Comparison of ENCODE assay signal across 21 cellular contexts in genomic region chr4:88582493-88582892, GRCh38.
"Had no signal": no experiment of that assay in that cellular context is flagged by ENCODE, and none has a peak within 500 bp of the region (broad histone marks: within the 10 kb centered on the region; RNA-seq: fewer than 3 reads in every experiment).

No MANE protein-coding gene starts in this region.

- H3K27me3 ChIP-seq: thyroid gland, upper lobe of right lung had no signal

- H3K4me1 Mint-ChIP-seq: activated naive CD4-positive, alpha-beta T cell treated with anti-CD3 and anti-CD28 coated beads, Interleukin-2, amount 50 U/mL, for 24 hours; brain; central memory CD8-positive, alpha-beta T cell; naive thymus-derived CD8-positive, alpha-beta T cell had no signal

- H3K9me3 Mint-ChIP-seq: central memory CD8-positive, alpha-beta T cell; stimulated activated naive CD8-positive, alpha-beta T cell treated with anti-CD3 and anti-CD28 coated beads, Interleukin-15, Interleukin-2, amounts not matched to agents 100 ng/mL and 50 ng/mL, for 24 hours had no signal

- DNase-seq: activated CD4-positive, alpha-beta T cell treated with anti-CD3 and anti-CD28 coated beads for 1 hour; activated gamma-delta T cell treated with Interleukin-2 at 50 U/mL for 16 hours; activated T-cell treated with anti-CD3 and anti-CD28 coated beads, Interleukin-2, amount 50 U/mL, for 1 hour; aorta; glutamatergic neuron; islet precursor cell; naive thymus-derived CD8-positive, alpha-beta T cell; retina; stimulated activated CD4-positive, alpha-beta T cell treated with anti-CD3 and anti-CD28 coated beads, Interleukin-1b, Interleukin-23, amount 100 ng/mL, for 48 hours; substantia nigra; T-helper 1 cell; T-helper 9 cell; thyroid gland; upper lobe of right lung had no signal

- FAIRE-seq: colon, frontal cortex had no signal

- H3K27ac Mint-ChIP-seq: activated naive CD4-positive, alpha-beta T cell treated with anti-CD3 and anti-CD28 coated beads, Interleukin-2, amount 50 U/mL, for 24 hours; naive thymus-derived CD8-positive, alpha-beta T cell; stimulated activated naive CD8-positive, alpha-beta T cell treated with anti-CD3 and anti-CD28 coated beads, Interleukin-15, Interleukin-2, amounts not matched to agents 100 ng/mL and 50 ng/mL, for 24 hours had no signal

- H3K9me3 ChIP-seq: thyroid gland, upper lobe of right lung had no signal

- H3K4me3 Mint-ChIP-seq: activated naive CD4-positive, alpha-beta T cell treated with anti-CD3 and anti-CD28 coated beads, Interleukin-2, amount 50 U/mL, for 24 hours; brain; central memory CD8-positive, alpha-beta T cell; naive thymus-derived CD8-positive, alpha-beta T cell; stimulated activated naive CD8-positive, alpha-beta T cell treated with anti-CD3 and anti-CD28 coated beads, Interleukin-15, Interleukin-2, amounts not matched to agents 100 ng/mL and 50 ng/mL, for 24 hours had no signal

- H3K27ac ChIP-seq: thyroid gland, upper lobe of right lung had no signal

- H3K36me3 ChIP-seq: thyroid gland, upper lobe of right lung had no signal

- H3K4me3 ChIP-seq: lung, thyroid gland, upper lobe of right lung had no signal

- ATAC-seq: naive thymus-derived CD8-positive, alpha-beta T cell; upper lobe of right lung had no signal

- H3K27me3 Mint-ChIP-seq: activated naive CD4-positive, alpha-beta T cell treated with anti-CD3 and anti-CD28 coated beads, Interleukin-2, amount 50 U/mL, for 24 hours; brain; central memory CD8-positive, alpha-beta T cell; stimulated activated naive CD8-positive, alpha-beta T cell treated with anti-CD3 and anti-CD28 coated beads, Interleukin-15, Interleukin-2, amounts not matched to agents 100 ng/mL and 50 ng/mL, for 24 hours had no signal

- H3K36me3 Mint-ChIP-seq: activated naive CD4-positive, alpha-beta T cell treated with anti-CD3 and anti-CD28 coated beads, Interleukin-2, amount 50 U/mL, for 24 hours; naive thymus-derived CD8-positive, alpha-beta T cell had no signal

- H3K4me1 ChIP-seq: thyroid gland, upper lobe of right lung had no signal
